In genomic region chr20:63627700-63628245, GRCh38 we compare ENCODE assay signal across 1 cellular context.
TF ChIP-seq lines count a peak whose summit lies in the region.

No MANE protein-coding gene starts in this region.

TF ChIP-seq in HepG2, 621 proteins besides CTCF, POLR2A, EP300 and RAD21 (continued from another document):
- no peak for TF ChIP-seq HDAC6 (IDR thresholded peaks at IDR 0.05; ENCODE audit: low read depth, low read length)
- no peak for TF ChIP-seq SCMH1 (CRISPR knock-in tag; IDR thresholded peaks at IDR 0.05; ENCODE audit: borderline replicate concordance)
- TF ChIP-seq RFX1 (IDR thresholded peaks at IDR 0.05), result no peak
- TF ChIP-seq ZNF569 (CRISPR knock-in tag; IDR thresholded peaks at IDR 0.05; ENCODE audit: borderline replicate concordance), result 0 out of 2 replicates have a peak, but pooled peaks have one; percentile 4
- TF ChIP-seq ZSCAN12 (CRISPR knock-in tag; IDR thresholded peaks at IDR 0.05), result no peak
- TF ChIP-seq ZNF225 (CRISPR knock-in tag; IDR thresholded peaks at IDR 0.05), result no peak
- TF ChIP-seq HOXA7 (CRISPR knock-in tag; IDR thresholded peaks at IDR 0.05), result no peak
- no peak for TF ChIP-seq GPN1 (CRISPR knock-in tag; IDR thresholded peaks at IDR 0.05; ENCODE audit: borderline replicate concordance)
- no peak for TF ChIP-seq SP1 (IDR thresholded peaks at IDR 0.05)
- no peak for TF ChIP-seq SP1 (CRISPR knock-in tag; IDR thresholded peaks at IDR 0.05)
- no peak for TF ChIP-seq SMAD1 (CRISPR knock-in tag; IDR thresholded peaks at IDR 0.05; ENCODE audit: borderline replicate concordance, low read depth)
- TF ChIP-seq SMYD3 (CRISPR knock-in tag; IDR thresholded peaks at IDR 0.05), result no peak
- TF ChIP-seq TMF1 (CRISPR knock-in tag; IDR thresholded peaks at IDR 0.05; ENCODE audit: low read depth), result no peak
- no peak for TF ChIP-seq KDM2A (CRISPR knock-in tag; IDR thresholded peaks at IDR 0.05; ENCODE audit: borderline replicate concordance, low read depth)
- TF ChIP-seq NFKBIZ (CRISPR knock-in tag; IDR thresholded peaks at IDR 0.05), result no peak
- no peak for TF ChIP-seq ZNF101 (CRISPR knock-in tag; IDR thresholded peaks at IDR 0.05; ENCODE audit: borderline replicate concordance, low read depth)
- no peak for TF ChIP-seq ZNF234 (CRISPR knock-in tag; conservative IDR thresholded peaks at IDR 0.05)
- TF ChIP-seq RARA (CRISPR knock-in tag; IDR thresholded peaks at IDR 0.05), result no peak
- no peak for TF ChIP-seq SP4 (CRISPR knock-in tag; IDR thresholded peaks at IDR 0.05)
- TF ChIP-seq ZNF83 (CRISPR knock-in tag; IDR thresholded peaks at IDR 0.05; ENCODE audit: borderline replicate concordance), result no peak
